In the genomic region with DNA sequence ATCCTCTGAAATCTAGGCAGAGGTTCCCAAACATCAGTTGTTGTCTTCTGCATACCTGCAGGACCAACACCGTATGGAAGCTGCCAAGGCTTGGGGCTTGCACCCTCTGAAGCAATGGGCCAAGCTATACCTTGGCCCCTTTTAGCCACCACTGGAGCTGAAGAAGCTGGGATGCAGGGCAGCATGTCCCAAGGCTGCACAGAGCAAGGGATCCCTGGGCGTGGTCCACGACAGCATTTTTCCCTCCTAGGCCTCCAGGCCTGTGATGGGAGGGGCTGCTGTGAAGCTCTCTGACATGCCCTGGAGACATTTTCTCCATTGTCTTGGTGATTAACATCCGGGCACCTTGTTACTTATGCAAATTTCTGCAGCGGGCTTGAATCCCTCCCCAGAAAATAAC, we compare ENCODE assay signal across 7 cellular contexts. TPM values are rescaled to one million over a fixed set of nuclear protein-coding genes. Genes with fewer than 3 reads are reported as not detected.
A peak's percentile ranks its signal among the peaks of the same experiment; 100 is the strongest.
DNase-seq lines count a peak whose midpoint lies in the region; ATAC-seq, FAIRE-seq and TF ChIP-seq lines count a peak whose summit lies in the region.
"Not testable (repeated sequence)": the region's sequence is repeated elsewhere in the genome, so short reads cannot be mapped to it uniquely, and the experiment has no call there.

No MANE protein-coding gene starts in this region.

- H3K27ac ChIP-seq in A549, result not testable (repeated sequence)

- WGBS in A549 (ENCODE audit: missing lambda C conversion rate), result 94% methylated on average over 5 of the region's 5 CpGs

- not testable (repeated sequence) for TF ChIP-seq RAD21 in A549 (conservative IDR thresholded peaks at IDR 0.05 in 1 of 2, IDR thresholded peaks at IDR 0.05 in 1 of 2)

- H3K4me3 ChIP-seq in A549; Caco-2 (ENCODE audit: low read depth, low read length): not testable (repeated sequence)

- not testable (repeated sequence) for H3K27me3 Mint-ChIP-seq in Caco-2 (ENCODE audit: insufficient read depth, unreplicated experiment); activated CD4-positive, alpha-beta T cell treated with anti-CD3 and anti-CD28 coated beads for 36 hours; effector memory CD8-positive, alpha-beta T cell; memory B cell; osteocyte (ENCODE audit: unreplicated experiment)

- H3K36me3 ChIP-seq in Caco-2 (ENCODE audit: control insufficient read depth, insufficient read depth, low read length), result not testable (repeated sequence)

- H3K27me3 ChIP-seq in Caco-2 (replicated peaks; ENCODE audit: control insufficient read depth, insufficient read depth, low read length), result not testable (repeated sequence)

- BruUV-seq in Caco-2 (replicated peaks; lab: Mats Ljungman, UMichigan), result not testable (repeated sequence)

- POLR2A ChIA-PET in A549 (lab: Yijun Ruan, JAX); Caco-2 (lab: Charles Lee); activated CD4-positive, alpha-beta T cell treated with anti-CD3 and anti-CD28 coated beads for 36 hours (lab: Charles Lee): not testable (repeated sequence)

- not testable (repeated sequence) for DNase-seq in A549 (ENCODE audit: low read depth in 1 of 2, low spot score in 1 of 2); Caco-2; activated CD4-positive, alpha-beta T cell treated with anti-CD3 and anti-CD28 coated beads for 36 hours; effector memory CD8-positive, alpha-beta T cell; memory B cell (ENCODE audit: low spot score in 2 of 2); osteocyte (ENCODE audit: extremely low spot score, unreplicated experiment)
- DNase-seq in stimulated activated naive CD8-positive, alpha-beta T cell treated with anti-CD3 and anti-CD28 coated beads, Interleukin-15, Interleukin-2, amounts not matched to agents 100 U/mL and 50 U/mL, for 24 hours, result peak; percentile 15

- H3K9me3 Mint-ChIP-seq in Caco-2 (ENCODE audit: unreplicated experiment), result peaks cover 28% of the 10 kb centered on the region
- H3K9me3 Mint-ChIP-seq in activated CD4-positive, alpha-beta T cell treated with anti-CD3 and anti-CD28 coated beads for 36 hours (ENCODE audit: low read depth); effector memory CD8-positive, alpha-beta T cell; memory B cell; osteocyte (ENCODE audit: unreplicated experiment): not testable (repeated sequence)

- TF ChIP-seq CTCF in A549 (IDR thresholded peaks at IDR 0.05); Caco-2 (IDR thresholded peaks at IDR 0.05; ENCODE audit: insufficient read depth in 1 of 2, low read depth in 1 of 2, low read length in 1 of 2, severe bottlenecking in 1 of 2, unreplicated experiment in 1 of 2); osteocyte (IDR thresholded peaks at IDR 0.05): not testable (repeated sequence)

- FAIRE-seq in A549 (lab: Jason Lieb, UNC), result not testable (repeated sequence)

- intact Hi-C loops in Caco-2 (cut with micrococcal nuclease; ENCODE audit: unreplicated experiment); activated CD4-positive, alpha-beta T cell treated with anti-CD3 and anti-CD28 coated beads for 36 hours (cut with DNase I, micrococcal nuclease): not testable (repeated sequence)

- not testable (repeated sequence) for H3K4me3 Mint-ChIP-seq in Caco-2 (ENCODE audit: unreplicated experiment); activated CD4-positive, alpha-beta T cell treated with anti-CD3 and anti-CD28 coated beads for 36 hours; effector memory CD8-positive, alpha-beta T cell; memory B cell; osteocyte (ENCODE audit: unreplicated experiment)

- not testable (repeated sequence) for H3K4me1 Mint-ChIP-seq in Caco-2 (ENCODE audit: low read depth, unreplicated experiment)
- H3K4me1 Mint-ChIP-seq in activated CD4-positive, alpha-beta T cell treated with anti-CD3 and anti-CD28 coated beads for 36 hours, result peaks cover 39% of the 10 kb centered on the region
- H3K4me1 Mint-ChIP-seq in effector memory CD8-positive, alpha-beta T cell (ENCODE audit: low read depth in 2 of 2), result peaks cover 22 to 54% of the 10 kb centered on the region in 2 donors
- peaks cover 20% of the 10 kb centered on the region for H3K4me1 Mint-ChIP-seq in memory B cell
- H3K4me1 Mint-ChIP-seq in osteocyte (ENCODE audit: unreplicated experiment), result peaks cover 56% of the 10 kb centered on the region

- H3K4me2 ChIP-seq in A549, result not testable (repeated sequence)

- peak overlapping the region; percentile 12 for H3K27ac Mint-ChIP-seq in Caco-2 (ENCODE audit: unreplicated experiment)
- H3K27ac Mint-ChIP-seq in activated CD4-positive, alpha-beta T cell treated with anti-CD3 and anti-CD28 coated beads for 36 hours, result peak overlapping the region; percentile 26
- peak overlapping the region; percentile 31 to 54 for H3K27ac Mint-ChIP-seq in effector memory CD8-positive, alpha-beta T cell
- H3K27ac Mint-ChIP-seq in memory B cell, result peak overlapping the region; percentile 0
- H3K27ac Mint-ChIP-seq in osteocyte (ENCODE audit: unreplicated experiment), result peak overlapping the region; percentile 8

- not testable (repeated sequence) for H3K4me1 ChIP-seq in A549, Caco-2

- not testable (repeated sequence) for TF ChIP-seq POLR2A in A549 (IDR thresholded peaks at IDR 0.05; ENCODE audit: low read length)

- TF ChIP-seq EP300 in A549 (IDR thresholded peaks at IDR 0.05), result not testable (repeated sequence)

- ATAC-seq in A549; activated CD4-positive, alpha-beta T cell treated with anti-CD3 and anti-CD28 coated beads for 36 hours; effector memory CD8-positive, alpha-beta T cell (replicated peaks); memory B cell (ENCODE audit: low read depth); stimulated activated naive CD8-positive, alpha-beta T cell treated with anti-CD3 and anti-CD28 coated beads, Interleukin-15, Interleukin-2, amounts not matched to agents 100 U/mL and 50 U/mL, for 24 hours: not testable (repeated sequence)

- H3K9me3 ChIP-seq in A549, result peaks cover 14% of the 10 kb centered on the region
- peaks cover 20% of the 10 kb centered on the region; the same call in 1 of the 2 replicates for H3K9me3 ChIP-seq in Caco-2

- CTCF ChIA-PET in A549 (lab: Yijun Ruan, JAX), result interaction anchor here (1.6 to 2.5 kb wide), 2 partner anchors 9 to 282 kb away, joined by 3 to 8 read pairs; no protein-coding TSS in a partner anchor
- CTCF ChIA-PET in Caco-2 (lab: Charles Lee), result not testable (repeated sequence)
- CTCF ChIA-PET in activated CD4-positive, alpha-beta T cell treated with anti-CD3 and anti-CD28 coated beads for 36 hours (lab: Charles Lee), result interaction anchor here (0.7 to 2.8 kb wide), 2 partner anchors 9 to 13 kb away, joined by 3 to 13 read pairs; no protein-coding TSS in a partner anchor

- H3K36me3 Mint-ChIP-seq in Caco-2 (ENCODE audit: insufficient read depth, unreplicated experiment), result peaks cover 86% of the 10 kb centered on the region
- peaks cover 55% of the 10 kb centered on the region for H3K36me3 Mint-ChIP-seq in activated CD4-positive, alpha-beta T cell treated with anti-CD3 and anti-CD28 coated beads for 36 hours (ENCODE audit: low read depth)
- peaks cover 44% of the 10 kb centered on the region for H3K36me3 Mint-ChIP-seq in effector memory CD8-positive, alpha-beta T cell (ENCODE audit: insufficient read depth)
- peaks cover 44% of the 10 kb centered on the region for H3K36me3 Mint-ChIP-seq in memory B cell
- H3K36me3 Mint-ChIP-seq in osteocyte (ENCODE audit: unreplicated experiment), result peaks cover 63% of the 10 kb centered on the region

TF ChIP-seq in A549, 52 proteins besides CTCF, POLR2A, EP300 and RAD21:
- TF ChIP-seq ZFP36 (IDR thresholded peaks at IDR 0.05; ENCODE audit: borderline replicate concordance, partially characterized antibody), result peak; percentile 88

RNA-seq across cellular contexts. Expression of gene TES, which starts 34.5 kb away (rescaled TPM):
- polyA plus RNA-seq in A549 (2011; rRNA removed), result 127 and 134 TPM in 2 replicates
- polyA plus RNA-seq in A549 (2012; cell fraction: cytosol; rRNA removed), result 33.6 and 33.9 TPM in 2 replicates
- 45.5 and 65.3 TPM in 2 replicates for polyA plus RNA-seq in A549 (2012; cell fraction: nucleus; rRNA removed)
- 43.0 to 46.6 TPM (median 45.9 TPM) in 3 replicates for polyA plus RNA-seq in A549 (2017; fragmentation: RNase III; extraction: RNeasy Plus Mini Kit Qiagen cat#74134 plus additional on column Dnase treatment)
- polyA minus RNA-seq in A549 (2011; rRNA and poly(A)+ RNA removed), result 74.8 and 76.6 TPM in 2 replicates
- 190 and 207 TPM in 2 replicates for total RNA-seq in Caco-2 (2022)
- 10 to 100 TPM; 84.8 to 97.5 TPM for total RNA-seq in activated CD4-positive, alpha-beta T cell treated with anti-CD3 and anti-CD28 coated beads for 36 hours
- total RNA-seq in osteocyte, result 228 and 232 TPM in 2 replicates
